12 cellular contexts compared by ENCODE assay signal in genomic region chr17:12342161-12342560, GRCh38.
DNase-seq lines count a peak whose midpoint lies in the region; ATAC-seq and TF ChIP-seq lines count a peak whose summit lies in the region.
"Had no signal": no experiment of that assay in that cellular context is flagged by ENCODE, and none has a peak within 500 bp of the region (broad histone marks: within the 10 kb centered on the region; RNA-seq: fewer than 3 reads in every experiment).

No MANE protein-coding gene starts in this region.

- H3K4me3 Mint-ChIP-seq in neural progenitor cell (no peak overlapping the region), osteocyte (ENCODE audit: unreplicated experiment) (no peak overlapping the region)
- H3K4me3 Mint-ChIP-seq: CD8-positive, alpha-beta memory T cell; IgD-negative memory B cell had no signal

- H2AFZ ChIP-seq in OCI-LY3 (ENCODE audit: low read depth, low read length) (peak overlapping the region; percentile 80), neural progenitor cell (replicated peaks) (peak overlapping the region; percentile 31)

- H3K4me1 ChIP-seq in OCI-LY3 (ENCODE audit: low read length): peaks cover 21% of the 10 kb centered on the region
- no peaks in the 10 kb centered on the region for H3K4me1 ChIP-seq in neural progenitor cell
- H3K4me1 ChIP-seq in upper lobe of left lung: no peaks in the 10 kb centered on the region
- H3K4me1 ChIP-seq: Caco-2 had no signal

- H3K27ac Mint-ChIP-seq in neural progenitor cell (no peak overlapping the region), osteocyte (ENCODE audit: unreplicated experiment) (no peak overlapping the region)
- H3K27ac Mint-ChIP-seq: CD8-positive, alpha-beta memory T cell; IgD-negative memory B cell had no signal

- no peak for TF ChIP-seq EP300 in upper lobe of left lung (IDR thresholded peaks at IDR 0.05)

- H3K4me2 ChIP-seq in OCI-LY3 (ENCODE audit: low read length) (peak overlapping the region; percentile 23), neural progenitor cell (no peak overlapping the region)

- H3K9me3 ChIP-seq in OCI-LY3 (ENCODE audit: insufficient read depth, low read length) (no peaks in the 10 kb centered on the region), neural progenitor cell (ENCODE audit: low read depth) (no peaks in the 10 kb centered on the region), upper lobe of left lung (no peaks in the 10 kb centered on the region)
- H3K9me3 ChIP-seq: Caco-2 had no signal

- TF ChIP-seq CTCF in OCI-LY3 (IDR thresholded peaks at IDR 0.05; ENCODE audit: low read depth, low read length) (no peak), neural progenitor cell (IDR thresholded peaks at IDR 0.05) (no peak), upper lobe of left lung (IDR thresholded peaks at IDR 0.05) (no peak), osteocyte (IDR thresholded peaks at IDR 0.05) (no peak)

- H3K36me3 ChIP-seq in OCI-LY3 (replicated peaks; ENCODE audit: low read depth, low read length) (peaks cover 4% of the 10 kb centered on the region), neural progenitor cell (no peaks in the 10 kb centered on the region), upper lobe of left lung (no peaks in the 10 kb centered on the region)

- H3F3A ChIP-seq in neural progenitor cell (ENCODE audit: low read depth): no peaks in the 10 kb centered on the region

- H4K20me1 ChIP-seq in OCI-LY3 (ENCODE audit: insufficient read depth, low read length) (no peaks in the 10 kb centered on the region), neural progenitor cell (ENCODE audit: low read depth) (no peaks in the 10 kb centered on the region)

- 59 to 64% methylated on average over 6 of the region's 6 CpGs for WGBS in upper lobe of left lung, 2 donors

- H3K9ac ChIP-seq in OCI-LY3 (ENCODE audit: low read length): peak overlapping the region; percentile 49; the same call in 1 of the 2 replicates
- no peak overlapping the region for H3K9ac ChIP-seq in neural progenitor cell

- H3K27ac ChIP-seq in OCI-LY3 (ENCODE audit: low read length): peak overlapping the region; percentile 47
- H3K27ac ChIP-seq in neural progenitor cell: no peak overlapping the region
- H3K27ac ChIP-seq in upper lobe of left lung: no peak overlapping the region
- H3K27ac ChIP-seq: 22Rv1 had no signal

- H3K79me2 ChIP-seq in OCI-LY3 (ENCODE audit: low read length) (no peaks in the 10 kb centered on the region), neural progenitor cell (ENCODE audit: low read depth) (no peaks in the 10 kb centered on the region)

- H3K27me3 Mint-ChIP-seq in neural progenitor cell (ENCODE audit: insufficient read depth, low read depth) (peaks cover 2% of the 10 kb centered on the region), osteocyte (ENCODE audit: unreplicated experiment) (no peaks in the 10 kb centered on the region)

- H3K4me1 Mint-ChIP-seq in neural progenitor cell: peaks cover 3% of the 10 kb centered on the region
- H3K4me1 Mint-ChIP-seq in osteocyte (ENCODE audit: unreplicated experiment): no peaks in the 10 kb centered on the region
- H3K4me1 Mint-ChIP-seq: CD8-positive, alpha-beta memory T cell had no signal

- no peaks in the 10 kb centered on the region for H3K27me3 ChIP-seq in OCI-LY3 (ENCODE audit: low read depth, low read length)
- H3K27me3 ChIP-seq in neural progenitor cell: no peaks in the 10 kb centered on the region
- no peaks in the 10 kb centered on the region for H3K27me3 ChIP-seq in upper lobe of left lung

- H3K36me3 Mint-ChIP-seq in neural progenitor cell: no peaks in the 10 kb centered on the region
- H3K36me3 Mint-ChIP-seq in osteocyte (ENCODE audit: unreplicated experiment): no peaks in the 10 kb centered on the region
- H3K36me3 Mint-ChIP-seq: CD8-positive, alpha-beta memory T cell had no signal

- H3K4me3 ChIP-seq in OCI-LY3 (ENCODE audit: low read length) (no peak overlapping the region), neural progenitor cell (no peak overlapping the region), upper lobe of left lung (no peak overlapping the region)

- DNase-seq in NCI-H82 (lab: John Stamatoyannopoulos, UW) (peak; percentile 17), NCI-H82 treated with DMSO at 0.1 percent for 48 hours (lab: John Stamatoyannopoulos, UW; ENCODE audit: unreplicated experiment) (no peak), neural progenitor cell (ENCODE audit: low spot score) (no peak), upper lobe of left lung (no peak), osteocyte (ENCODE audit: extremely low spot score, unreplicated experiment) (no peak)
- no peak for DNase-seq in activated CD4-positive, alpha-beta T cell treated with anti-CD3 and anti-CD28 coated beads, Interleukin-2, amount 50 U/mL, for 48 hours
- DNase-seq: CD8-positive, alpha-beta memory T cell; GF-D8 had no signal

- ATAC-seq in upper lobe of left lung (ENCODE audit: low FRiP score in 2 of 2): no peak

- H3K9me3 Mint-ChIP-seq in neural progenitor cell (no peaks in the 10 kb centered on the region), osteocyte (ENCODE audit: unreplicated experiment) (no peaks in the 10 kb centered on the region)

- no peak for TF ChIP-seq POLR2A in upper lobe of left lung (IDR thresholded peaks at IDR 0.05)
